1 cellular context compared by ENCODE assay signal in the genomic region with DNA sequence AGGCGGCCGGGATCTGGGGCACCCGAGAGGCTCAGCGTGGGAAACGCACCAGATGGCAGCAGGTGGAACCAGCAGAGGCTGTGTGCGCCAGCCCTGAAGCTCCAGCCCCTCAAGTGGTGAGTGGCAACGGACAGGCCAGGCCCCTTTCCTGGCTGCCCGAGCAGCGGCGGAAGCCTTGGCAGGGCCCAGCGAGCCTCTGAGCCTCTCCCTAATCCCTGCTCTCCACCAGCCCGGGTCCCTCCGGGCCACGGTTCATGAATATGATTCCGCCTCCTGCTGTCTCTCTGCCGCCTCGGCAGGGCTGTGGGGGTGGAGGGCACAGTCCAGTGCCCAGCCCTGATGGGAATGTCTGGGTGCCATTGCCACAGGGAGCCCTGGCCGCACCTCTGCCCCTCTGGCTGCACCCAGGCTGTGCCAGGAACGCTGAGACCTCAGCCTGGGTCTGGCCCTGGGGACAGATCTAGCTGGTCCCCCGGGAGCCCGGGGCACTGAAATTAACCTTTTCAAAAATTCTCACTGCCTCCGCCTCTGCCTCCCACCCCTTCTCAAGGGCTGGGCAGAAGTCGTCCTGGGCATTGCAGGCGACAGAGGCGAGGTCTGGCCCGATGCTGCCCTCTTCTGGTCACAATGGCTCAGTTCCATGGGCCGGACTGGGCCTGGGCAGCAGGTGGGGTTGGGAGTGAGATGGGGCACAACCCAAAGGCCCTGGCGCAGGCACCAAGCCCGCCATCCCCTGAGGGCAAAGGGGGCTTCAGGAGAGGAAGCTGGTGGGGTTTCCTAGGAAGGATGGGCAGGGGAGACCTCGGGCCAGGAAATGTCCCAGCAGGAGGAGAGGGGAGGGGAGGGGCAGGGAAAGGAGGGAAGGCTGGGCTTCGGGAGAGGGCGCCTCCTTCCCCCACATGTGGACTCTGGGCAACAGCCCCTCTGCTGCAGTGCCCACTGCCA.
TF ChIP-seq lines count a peak whose summit lies in the region.

No MANE protein-coding gene starts in this region.

TF ChIP-seq in HEK293, 187 proteins besides CTCF, POLR2A, EP300 and RAD21 (continued from another document and continues in another):
- TF ChIP-seq, protein P1, sequence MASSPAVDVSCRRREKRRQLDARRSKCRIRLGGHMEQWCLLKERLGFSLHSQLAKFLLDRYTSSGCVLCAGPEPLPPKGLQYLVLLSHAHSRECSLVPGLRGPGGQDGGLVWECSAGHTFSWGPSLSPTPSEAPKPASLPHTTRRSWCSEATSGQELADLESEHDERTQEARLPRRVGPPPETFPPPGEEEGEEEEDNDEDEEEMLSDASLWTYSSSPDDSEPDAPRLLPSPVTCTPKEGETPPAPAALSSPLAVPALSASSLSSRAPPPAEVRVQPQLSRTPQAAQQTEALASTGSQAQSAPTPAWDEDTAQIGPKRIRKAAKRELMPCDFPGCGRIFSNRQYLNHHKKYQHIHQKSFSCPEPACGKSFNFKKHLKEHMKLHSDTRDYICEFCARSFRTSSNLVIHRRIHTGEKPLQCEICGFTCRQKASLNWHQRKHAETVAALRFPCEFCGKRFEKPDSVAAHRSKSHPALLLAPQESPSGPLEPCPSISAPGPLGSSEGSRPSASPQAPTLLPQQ (tag by site-specific recombination; IDR thresholded peaks at IDR 0.05) = no peak
- TF ChIP-seq YY1 (tag by site-specific recombination; IDR thresholded peaks at IDR 0.05) (no peak), MYNN (tag by site-specific recombination; IDR thresholded peaks at IDR 0.05; ENCODE audit: borderline replicate concordance) (no peak), ZNF266 (tag by site-specific recombination; IDR thresholded peaks at IDR 0.05; ENCODE audit: low read depth) (no peak), YY2 (tag by site-specific recombination; IDR thresholded peaks at IDR 0.05) (no peak), BCL11B (tag by site-specific recombination; IDR thresholded peaks at IDR 0.05; ENCODE audit: low read depth) (no peak), ZNF837 (tag by site-specific recombination; IDR thresholded peaks at IDR 0.05) (no peak), ZNF561 (tag by site-specific recombination; IDR thresholded peaks at IDR 0.05; ENCODE audit: borderline replicate concordance) (no peak), GLIS2 (tag by site-specific recombination; IDR thresholded peaks at IDR 0.05) (peak; percentile 34; the same call in 1 of the 2 replicates), ZNF175 (tag by site-specific recombination; IDR thresholded peaks at IDR 0.05) (no peak), WT1 (tag by site-specific recombination; IDR thresholded peaks at IDR 0.05) (no peak), ZNF701 (tag by site-specific recombination; IDR thresholded peaks at IDR 0.05) (no peak), ZNF202 (tag by site-specific recombination; IDR thresholded peaks at IDR 0.05; ENCODE audit: borderline replicate concordance) (no peak), ZNF133 (tag by site-specific recombination; IDR thresholded peaks at IDR 0.05) (no peak), ZNF830 (tag by site-specific recombination; IDR thresholded peaks at IDR 0.05; ENCODE audit: low read depth) (no peak), ZNF335 (tag by site-specific recombination; conservative IDR thresholded peaks at IDR 0.05) (no peak), BCL11A (tag by site-specific recombination; IDR thresholded peaks at IDR 0.05; ENCODE audit: low read depth) (no peak), ZNF157 (tag by site-specific recombination; IDR thresholded peaks at IDR 0.05) (no peak), ZNF747 (tag by site-specific recombination; IDR thresholded peaks at IDR 0.05) (no peak), KLF9 (tag by site-specific recombination; IDR thresholded peaks at IDR 0.05; ENCODE audit: low read depth) (0 out of 2 replicates have a peak, but pooled peaks have one; percentile 22), ZNF624 (tag by site-specific recombination; IDR thresholded peaks at IDR 0.05) (no peak), ZNF664 (tag by site-specific recombination; IDR thresholded peaks at IDR 0.05) (no peak), KLF8 (tag by site-specific recombination; IDR thresholded peaks at IDR 0.05) (peak; percentile 75), ZNF654 (tag by site-specific recombination; IDR thresholded peaks at IDR 0.05; ENCODE audit: low read depth) (peak; percentile 91), ZSCAN30 (tag by site-specific recombination; IDR thresholded peaks at IDR 0.05) (0 out of 2 replicates have a peak, but pooled peaks have one; percentile 17), ZIC2 (tag by site-specific recombination; IDR thresholded peaks at IDR 0.05) (no peak), ZBTB21 (tag by site-specific recombination; IDR thresholded peaks at IDR 0.05) (no peak), PRDM1 (tag by site-specific recombination; IDR thresholded peaks at IDR 0.05) (no peak), ZEB2 (tag by site-specific recombination; IDR thresholded peaks at IDR 0.05) (peak; percentile 33; the same call in 1 of the 2 replicates), KLF10 (tag by site-specific recombination; IDR thresholded peaks at IDR 0.05) (no peak), ZNF146 (tag by site-specific recombination; IDR thresholded peaks at IDR 0.05) (no peak), MZF1 (tag by site-specific recombination; IDR thresholded peaks at IDR 0.05; ENCODE audit: borderline replicate concordance) (no peak), SALL2 (tag by site-specific recombination; IDR thresholded peaks at IDR 0.05; ENCODE audit: borderline replicate concordance) (no peak), HOXD13 (CRISPR knock-in tag; IDR thresholded peaks at IDR 0.05; ENCODE audit: borderline replicate concordance) (no peak), ZNF404 (tag by site-specific recombination; IDR thresholded peaks at IDR 0.05) (no peak), ZNF658 (tag by site-specific recombination; IDR thresholded peaks at IDR 0.05) (no peak)
- TF ChIP-seq, protein P2, sequence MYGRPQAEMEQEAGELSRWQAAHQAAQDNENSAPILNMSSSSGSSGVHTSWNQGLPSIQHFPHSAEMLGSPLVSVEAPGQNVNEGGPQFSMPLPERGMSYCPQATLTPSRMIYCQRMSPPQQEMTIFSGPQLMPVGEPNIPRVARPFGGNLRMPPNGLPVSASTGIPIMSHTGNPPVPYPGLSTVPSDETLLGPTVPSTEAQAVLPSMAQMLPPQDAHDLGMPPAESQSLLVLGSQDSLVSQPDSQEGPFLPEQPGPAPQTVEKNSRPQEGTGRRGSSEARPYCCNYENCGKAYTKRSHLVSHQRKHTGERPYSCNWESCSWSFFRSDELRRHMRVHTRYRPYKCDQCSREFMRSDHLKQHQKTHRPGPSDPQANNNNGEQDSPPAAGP (tag by site-specific recombination; IDR thresholded peaks at IDR 0.05) = peak; percentile 63; the same call in 1 of the 2 replicates
- TF ChIP-seq, protein P3, sequence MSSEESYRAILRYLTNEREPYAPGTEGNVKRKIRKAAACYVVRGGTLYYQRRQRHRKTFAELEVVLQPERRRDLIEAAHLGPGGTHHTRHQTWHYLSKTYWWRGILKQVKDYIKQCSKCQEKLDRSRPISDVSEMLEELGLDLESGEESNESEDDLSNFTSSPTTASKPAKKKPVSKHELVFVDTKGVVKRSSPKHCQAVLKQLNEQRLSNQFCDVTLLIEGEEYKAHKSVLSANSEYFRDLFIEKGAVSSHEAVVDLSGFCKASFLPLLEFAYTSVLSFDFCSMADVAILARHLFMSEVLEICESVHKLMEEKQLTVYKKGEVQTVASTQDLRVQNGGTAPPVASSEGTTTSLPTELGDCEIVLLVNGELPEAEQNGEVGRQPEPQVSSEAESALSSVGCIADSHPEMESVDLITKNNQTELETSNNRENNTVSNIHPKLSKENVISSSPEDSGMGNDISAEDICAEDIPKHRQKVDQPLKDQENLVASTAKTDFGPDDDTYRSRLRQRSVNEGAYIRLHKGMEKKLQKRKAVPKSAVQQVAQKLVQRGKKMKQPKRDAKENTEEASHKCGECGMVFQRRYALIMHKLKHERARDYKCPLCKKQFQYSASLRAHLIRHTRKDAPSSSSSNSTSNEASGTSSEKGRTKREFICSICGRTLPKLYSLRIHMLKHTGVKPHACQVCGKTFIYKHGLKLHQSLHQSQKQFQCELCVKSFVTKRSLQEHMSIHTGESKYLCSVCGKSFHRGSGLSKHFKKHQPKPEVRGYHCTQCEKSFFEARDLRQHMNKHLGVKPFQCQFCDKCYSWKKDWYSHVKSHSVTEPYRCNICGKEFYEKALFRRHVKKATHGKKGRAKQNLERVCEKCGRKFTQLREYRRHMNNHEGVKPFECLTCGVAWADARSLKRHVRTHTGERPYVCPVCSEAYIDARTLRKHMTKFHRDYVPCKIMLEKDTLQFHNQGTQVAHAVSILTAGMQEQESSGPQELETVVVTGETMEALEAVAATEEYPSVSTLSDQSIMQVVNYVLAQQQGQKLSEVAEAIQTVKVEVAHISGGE (tag by site-specific recombination; conservative IDR thresholded peaks at IDR 0.05; ENCODE audit: low read depth) = no peak
- TF ChIP-seq, protein P4, sequence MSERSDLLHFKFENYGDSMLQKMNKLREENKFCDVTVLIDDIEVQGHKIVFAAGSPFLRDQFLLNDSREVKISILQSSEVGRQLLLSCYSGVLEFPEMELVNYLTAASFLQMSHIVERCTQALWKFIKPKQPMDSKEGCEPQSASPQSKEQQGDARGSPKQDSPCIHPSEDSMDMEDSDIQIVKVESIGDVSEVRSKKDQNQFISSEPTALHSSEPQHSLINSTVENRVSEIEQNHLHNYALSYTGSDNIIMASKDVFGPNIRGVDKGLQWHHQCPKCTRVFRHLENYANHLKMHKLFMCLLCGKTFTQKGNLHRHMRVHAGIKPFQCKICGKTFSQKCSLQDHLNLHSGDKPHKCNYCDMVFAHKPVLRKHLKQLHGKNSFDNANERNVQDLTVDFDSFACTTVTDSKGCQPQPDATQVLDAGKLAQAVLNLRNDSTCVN (tag by site-specific recombination; optimal IDR thresholded peaks at IDR 0.05) = peak; percentile 11
- TF ChIP-seq, protein P5, sequence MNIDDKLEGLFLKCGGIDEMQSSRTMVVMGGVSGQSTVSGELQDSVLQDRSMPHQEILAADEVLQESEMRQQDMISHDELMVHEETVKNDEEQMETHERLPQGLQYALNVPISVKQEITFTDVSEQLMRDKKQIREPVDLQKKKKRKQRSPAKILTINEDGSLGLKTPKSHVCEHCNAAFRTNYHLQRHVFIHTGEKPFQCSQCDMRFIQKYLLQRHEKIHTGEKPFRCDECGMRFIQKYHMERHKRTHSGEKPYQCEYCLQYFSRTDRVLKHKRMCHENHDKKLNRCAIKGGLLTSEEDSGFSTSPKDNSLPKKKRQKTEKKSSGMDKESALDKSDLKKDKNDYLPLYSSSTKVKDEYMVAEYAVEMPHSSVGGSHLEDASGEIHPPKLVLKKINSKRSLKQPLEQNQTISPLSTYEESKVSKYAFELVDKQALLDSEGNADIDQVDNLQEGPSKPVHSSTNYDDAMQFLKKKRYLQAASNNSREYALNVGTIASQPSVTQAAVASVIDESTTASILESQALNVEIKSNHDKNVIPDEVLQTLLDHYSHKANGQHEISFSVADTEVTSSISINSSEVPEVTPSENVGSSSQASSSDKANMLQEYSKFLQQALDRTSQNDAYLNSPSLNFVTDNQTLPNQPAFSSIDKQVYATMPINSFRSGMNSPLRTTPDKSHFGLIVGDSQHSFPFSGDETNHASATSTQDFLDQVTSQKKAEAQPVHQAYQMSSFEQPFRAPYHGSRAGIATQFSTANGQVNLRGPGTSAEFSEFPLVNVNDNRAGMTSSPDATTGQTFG (tag by site-specific recombination; IDR thresholded peaks at IDR 0.05; ENCODE audit: borderline replicate concordance) = no peak
- TF ChIP-seq, protein P6, sequence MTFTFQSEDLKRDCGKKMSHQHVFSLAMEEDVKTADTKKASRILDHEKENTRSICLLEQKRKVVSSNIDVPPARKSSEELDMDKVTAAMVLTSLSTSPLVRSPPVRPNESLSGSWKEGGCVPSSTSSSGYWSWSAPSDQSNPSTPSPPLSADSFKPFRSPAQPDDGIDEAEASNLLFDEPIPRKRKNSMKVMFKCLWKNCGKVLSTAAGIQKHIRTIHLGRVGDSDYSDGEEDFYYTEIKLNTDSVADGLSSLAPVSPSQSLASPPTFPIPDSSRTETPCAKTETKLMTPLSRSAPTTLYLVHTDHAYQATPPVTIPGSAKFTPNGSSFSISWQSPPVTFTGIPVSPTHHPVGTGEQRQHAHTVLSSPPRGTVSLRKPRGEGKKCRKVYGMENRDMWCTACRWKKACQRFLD (tag by site-specific recombination; IDR thresholded peaks at IDR 0.05) = no peak
- TF ChIP-seq, protein P7, sequence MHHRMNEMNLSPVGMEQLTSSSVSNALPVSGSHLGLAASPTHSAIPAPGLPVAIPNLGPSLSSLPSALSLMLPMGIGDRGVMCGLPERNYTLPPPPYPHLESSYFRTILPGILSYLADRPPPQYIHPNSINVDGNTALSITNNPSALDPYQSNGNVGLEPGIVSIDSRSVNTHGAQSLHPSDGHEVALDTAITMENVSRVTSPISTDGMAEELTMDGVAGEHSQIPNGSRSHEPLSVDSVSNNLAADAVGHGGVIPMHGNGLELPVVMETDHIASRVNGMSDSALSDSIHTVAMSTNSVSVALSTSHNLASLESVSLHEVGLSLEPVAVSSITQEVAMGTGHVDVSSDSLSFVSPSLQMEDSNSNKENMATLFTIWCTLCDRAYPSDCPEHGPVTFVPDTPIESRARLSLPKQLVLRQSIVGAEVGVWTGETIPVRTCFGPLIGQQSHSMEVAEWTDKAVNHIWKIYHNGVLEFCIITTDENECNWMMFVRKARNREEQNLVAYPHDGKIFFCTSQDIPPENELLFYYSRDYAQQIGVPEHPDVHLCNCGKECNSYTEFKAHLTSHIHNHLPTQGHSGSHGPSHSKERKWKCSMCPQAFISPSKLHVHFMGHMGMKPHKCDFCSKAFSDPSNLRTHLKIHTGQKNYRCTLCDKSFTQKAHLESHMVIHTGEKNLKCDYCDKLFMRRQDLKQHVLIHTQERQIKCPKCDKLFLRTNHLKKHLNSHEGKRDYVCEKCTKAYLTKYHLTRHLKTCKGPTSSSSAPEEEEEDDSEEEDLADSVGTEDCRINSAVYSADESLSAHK (tag by site-specific recombination; IDR thresholded peaks at IDR 0.05) = no peak
- TF ChIP-seq, protein P8, sequence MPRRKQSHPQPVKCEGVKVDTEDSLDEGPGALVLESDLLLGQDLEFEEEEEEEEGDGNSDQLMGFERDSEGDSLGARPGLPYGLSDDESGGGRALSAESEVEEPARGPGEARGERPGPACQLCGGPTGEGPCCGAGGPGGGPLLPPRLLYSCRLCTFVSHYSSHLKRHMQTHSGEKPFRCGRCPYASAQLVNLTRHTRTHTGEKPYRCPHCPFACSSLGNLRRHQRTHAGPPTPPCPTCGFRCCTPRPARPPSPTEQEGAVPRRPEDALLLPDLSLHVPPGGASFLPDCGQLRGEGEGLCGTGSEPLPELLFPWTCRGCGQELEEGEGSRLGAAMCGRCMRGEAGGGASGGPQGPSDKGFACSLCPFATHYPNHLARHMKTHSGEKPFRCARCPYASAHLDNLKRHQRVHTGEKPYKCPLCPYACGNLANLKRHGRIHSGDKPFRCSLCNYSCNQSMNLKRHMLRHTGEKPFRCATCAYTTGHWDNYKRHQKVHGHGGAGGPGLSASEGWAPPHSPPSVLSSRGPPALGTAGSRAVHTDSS (tag by site-specific recombination; IDR thresholded peaks at IDR 0.05) = no peak
- TF ChIP-seq, protein P9, sequence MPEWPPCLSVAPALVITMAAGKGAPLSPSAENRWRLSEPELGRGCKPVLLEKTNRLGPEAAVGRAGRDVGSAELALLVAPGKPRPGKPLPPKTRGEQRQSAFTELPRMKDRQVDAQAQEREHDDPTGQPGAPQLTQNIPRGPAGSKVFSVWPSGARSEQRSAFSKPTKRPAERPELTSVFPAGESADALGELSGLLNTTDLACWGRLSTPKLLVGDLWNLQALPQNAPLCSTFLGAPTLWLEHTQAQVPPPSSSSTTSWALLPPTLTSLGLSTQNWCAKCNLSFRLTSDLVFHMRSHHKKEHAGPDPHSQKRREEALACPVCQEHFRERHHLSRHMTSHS (tag by site-specific recombination; IDR thresholded peaks at IDR 0.05) = no peak
